ENCODE assay signal across 16 cellular contexts in genomic region chr1:164672610-164673009, GRCh38.
"Had no signal": no experiment of that assay in that cellular context is flagged by ENCODE, and none has a peak within 500 bp of the region (broad histone marks: within the 10 kb centered on the region; RNA-seq: fewer than 3 reads in every experiment).

No MANE protein-coding gene starts in this region.

- FAIRE-seq: bronchial epithelial cell had no signal

- H3K4me3 Mint-ChIP-seq: activated naive CD4-positive, alpha-beta T cell treated with anti-CD3 and anti-CD28 coated beads, Interleukin-2, amount 50 U/mL, for 24 hours; dendritic cell treated with granulocyte-macrophage colony-stimulating factor and Interleukin-4, amounts not matched to agents 40 ng/mL and 50 ng/mL, for 4 days; neural progenitor cell had no signal

- H3K4me3 ChIP-seq: ascending aorta, left lung, neural progenitor cell, right lobe of liver, spleen had no signal

- DNase-seq: activated CD4-positive, CD25-positive, alpha-beta regulatory T cell treated with anti-CD3 and anti-CD28 coated beads, Interleukin-2, amount 50 U/mL, for 72 hours; activated gamma-delta T cell; effector CD8-positive, alpha-beta T cell; hypothalamus; left lung; midbrain; right lobe of liver; spleen; stimulated activated naive CD4-positive, alpha-beta T cell; T-helper 2 cell had no signal

- H3K4me1 ChIP-seq: left lung had no signal

- H3K27me3 ChIP-seq: ascending aorta, left lung, neural progenitor cell, right lobe of liver, spleen had no signal

- H3K27ac Mint-ChIP-seq: activated naive CD4-positive, alpha-beta T cell treated with anti-CD3 and anti-CD28 coated beads, Interleukin-2, amount 50 U/mL, for 24 hours; dendritic cell treated with granulocyte-macrophage colony-stimulating factor and Interleukin-4, amounts not matched to agents 40 ng/mL and 50 ng/mL, for 4 days had no signal

- H3K36me3 Mint-ChIP-seq: activated naive CD4-positive, alpha-beta T cell treated with anti-CD3 and anti-CD28 coated beads, Interleukin-2, amount 50 U/mL, for 24 hours had no signal

- H3K27ac ChIP-seq: ascending aorta, left lung, neural progenitor cell, right lobe of liver, spleen, VCaP had no signal

- H3K9me3 ChIP-seq: ascending aorta, right lobe of liver had no signal

- H3K4me1 Mint-ChIP-seq: activated naive CD4-positive, alpha-beta T cell treated with anti-CD3 and anti-CD28 coated beads, Interleukin-2, amount 50 U/mL, for 24 hours had no signal

- ATAC-seq: left lung had no signal

- H3K36me3 ChIP-seq: ascending aorta, left lung, neural progenitor cell, right lobe of liver, spleen had no signal
